ENCODE assay signal across 8 cellular contexts in genomic region chr14:49598479-49599301, GRCh38. TPM values are rescaled to one million over a fixed set of nuclear protein-coding genes. Genes with fewer than 3 reads are reported as not detected.
DNase-seq lines count a peak whose midpoint lies in the region; ATAC-seq and TF ChIP-seq lines count a peak whose summit lies in the region.

Gene LRR1 (plus strand): TSS chr14:49598940. CDS start chr14:49599021, 81 bp downstream.

- WGBS in lower leg skin, 2 donors = 0% methylated on average over 23 to 71 of the region's 78 CpGs

- H3K4me3 ChIP-seq in BLaER1 treated with 17β-estradiol and CSF1 and Interleukin-3, amounts not matched to agents 10 nM and 100 nM = peak within 1 kb of the TSS; percentile 63 to 98 (median 90)
- peak within 1 kb of the TSS; percentile 59 for H3K4me3 ChIP-seq in lower leg skin (ENCODE audit: low read depth, poor library complexity, severe bottlenecking)

- intact Hi-C loops in lower leg skin (cut with DNase I; ENCODE audit: low total_unique reads) = no loop called here

- H3K27ac ChIP-seq in BLaER1 treated with 17β-estradiol and CSF1 and Interleukin-3, amounts not matched to agents 10 nM and 100 nM = peak within 1 kb of the TSS; percentile 96 to 100 (median 97)

- peaks cover 0 to 15% (median 3%) of the 10 kb centered on the region in 11 experiments; a peak in 7 of 22 replicates for H4K20me1 ChIP-seq in BLaER1 treated with 17β-estradiol and CSF1 and Interleukin-3, amounts not matched to agents 10 nM and 100 nM

- peaks cover 10 to 30% (median 24%) of the 10 kb centered on the region in 11 experiments; a peak in 20 of 22 replicates for H3K36me3 ChIP-seq in BLaER1 treated with 17β-estradiol and CSF1 and Interleukin-3, amounts not matched to agents 10 nM and 100 nM

- peaks cover 16 to 39% (median 28%) of the 10 kb centered on the region in 10 experiments for H3K4me1 ChIP-seq in BLaER1 treated with 17β-estradiol and CSF1 and Interleukin-3, amounts not matched to agents 10 nM and 100 nM

- DNase-seq in NCI-H526 treated with DMSO at 0.1 percent for 48 hours (lab: John Stamatoyannopoulos, UW) (peak; percentile 80), dermis microvascular lymphatic vessel endothelial cell (ENCODE audit: low read depth in 2 of 2) (peak; percentile 51 to 86), lower leg skin (ENCODE audit: low spot score in 2 of 2) (peak; percentile 83 to 97)
- peak; percentile 88 to 92 for DNase-seq in activated CD4-positive, alpha-beta T cell treated with anti-CD3 and anti-CD28 coated beads, Interleukin-2, amount 50 U/mL, for 48 hours
- peak; percentile 77 to 84 for DNase-seq in stimulated activated CD4-positive, alpha-beta T cell treated with anti-CD3 and anti-CD28 coated beads, Interleukin-4, amount 100 ng/mL, for 4 hours

- H3K9me3 ChIP-seq in BLaER1 treated with 17β-estradiol and CSF1 and Interleukin-3, amounts not matched to agents 10 nM and 100 nM (replicated peaks in 1 of 11) = no peaks in the 10 kb centered on the region

- TF ChIP-seq CTCF in lower leg skin (IDR thresholded peaks at IDR 0.05) = no peak

- no peaks in the 10 kb centered on the region for H3K27me3 ChIP-seq in BLaER1 treated with 17β-estradiol and CSF1 and Interleukin-3, amounts not matched to agents 10 nM and 100 nM

- ATAC-seq in GM19351 (IDR thresholded peaks at IDR 0.05; ENCODE audit: unreplicated experiment) (peak; percentile 46), HG03520 (IDR thresholded peaks at IDR 0.05; ENCODE audit: unreplicated experiment) (peak; percentile 46)

- no peak for TF ChIP-seq POLR2A in lower leg skin (IDR thresholded peaks at IDR 0.05)

- peak within 1 kb of the TSS; percentile 93 to 100 (median 97) for H3K9ac ChIP-seq in BLaER1 treated with 17β-estradiol and CSF1 and Interleukin-3, amounts not matched to agents 10 nM and 100 nM

- peak within 1 kb of the TSS; percentile 82 to 98 (median 89) for H3K4me2 ChIP-seq in BLaER1 treated with 17β-estradiol and CSF1 and Interleukin-3, amounts not matched to agents 10 nM and 100 nM

RNA-seq across cellular contexts. Expression of gene LRR1, which starts in this region (rescaled TPM):
- total RNA-seq in dermis microvascular lymphatic vessel endothelial cell = 11.4 and 25.0 TPM in 2 replicates
- 1 to 10 TPM; 2.7 to 9.0 (median 7.1) TPM for total RNA-seq in lower leg skin

Comparison
In these comparisons a context has a peak if more than half of its experiments do, and no peak if none do; other contexts are left out.
1. Peak in every context shown above with its lines: DNase-seq, ATAC-seq, H3K4me3 ChIP-seq and H3K27ac ChIP-seq.